In genomic region chr9:5631021-5631420, GRCh38 we compare ENCODE assay signal across 11 cellular contexts. TPM values are rescaled to one million over a fixed set of nuclear protein-coding genes. Genes with fewer than 3 reads are reported as not detected.
DNase-seq lines count a peak whose midpoint lies in the region; ATAC-seq, FAIRE-seq and TF ChIP-seq lines count a peak whose summit lies in the region.
"Had no signal": no experiment of that assay in that cellular context is flagged by ENCODE, and none has a peak within 500 bp of the region (broad histone marks: within the 10 kb centered on the region; RNA-seq: fewer than 3 reads in every experiment).

No MANE protein-coding gene starts in this region.

- DNase-seq in left ventricle myocardium inferior, result no peak
- no peak for DNase-seq in cardiac septum (ENCODE audit: low spot score)
- peak; percentile 33 for DNase-seq in adipocyte (ENCODE audit: low read depth)
- DNase-seq in T-helper 2 cell, result no peak
- DNase-seq in HTR-8/SVneo (ENCODE audit: insufficient read length, low spot score), result no peak
- no peak for DNase-seq in heart right ventricle
- DNase-seq: activated CD8-positive, alpha-beta memory T cell treated with anti-CD3 and anti-CD28 coated beads, Interleukin-2, amount 50 U/mL, for 48 hours; T-helper 1 cell; thyroid gland had no signal

- TF ChIP-seq CTCF in left ventricle myocardium inferior (IDR thresholded peaks at IDR 0.05; ENCODE audit: borderline replicate concordance) (no peak), heart right ventricle (IDR thresholded peaks at IDR 0.05) (no peak)

- peaks cover 12% of the 10 kb centered on the region for H3K9me3 ChIP-seq in left ventricle myocardium inferior (replicated peaks)
- peaks cover 5% of the 10 kb centered on the region for H3K9me3 ChIP-seq in adipocyte (ENCODE audit: control insufficient read depth, low read length)
- peaks cover 6% of the 10 kb centered on the region for H3K9me3 ChIP-seq in iPS-20b (ENCODE audit: insufficient read depth, low read depth, low read length)
- H3K9me3 ChIP-seq in heart right ventricle, result peaks cover 0 to 15% (median 5%) of the 10 kb centered on the region in 11 donors
- H3K9me3 ChIP-seq: thyroid gland had no signal

- peak overlapping the region; percentile 98 for H3K4me3 ChIP-seq in left ventricle myocardium inferior
- peak overlapping the region; percentile 88 for H3K4me3 ChIP-seq in adipocyte (ENCODE audit: low read length)
- H3K4me3 ChIP-seq in iPS-20b (ENCODE audit: low read length), result peak overlapping the region; percentile 88
- peak overlapping the region in 3 of 10 donors; percentile 89 to 95 (median 90) for H3K4me3 ChIP-seq in heart right ventricle

- ATAC-seq in heart right ventricle (no peak), GM21576 (IDR thresholded peaks at IDR 0.05; ENCODE audit: unreplicated experiment) (no peak)

- H3K27me3 ChIP-seq in left ventricle myocardium inferior (ENCODE audit: low read depth) (no peaks in the 10 kb centered on the region), adipocyte (replicated peaks; ENCODE audit: control insufficient read depth, insufficient read depth, low read length) (no peaks in the 10 kb centered on the region), iPS-20b (ENCODE audit: insufficient read depth, low read length) (no peaks in the 10 kb centered on the region), heart right ventricle (no peaks in the 10 kb centered on the region)
- H3K27me3 ChIP-seq: thyroid gland had no signal

- intact Hi-C loops in left ventricle myocardium inferior (cut with micrococcal nuclease), result loop anchor here (10.0 kb wide), 1 partner anchor 64 kb away; no protein-coding TSS in a partner anchor
- intact Hi-C loops in cardiac septum (cut with DNase I), result no loop called here
- intact Hi-C loops in heart right ventricle (cut with DNase I), result loop anchor here in 2 of 10 donors (5.0 to 10.0 kb wide), 3 partner anchors 36 to 114 kb away; no protein-coding TSS in a partner anchor

- 63 to 65% methylated on average over 1 of the region's 1 CpG for WGBS in heart right ventricle, 2 donors

- FAIRE-seq in HTR-8/SVneo (lab: Jason Lieb, UNC), result no peak

- H3K27ac ChIP-seq in left ventricle myocardium inferior (replicated peaks) (no peak overlapping the region), iPS-20b (ENCODE audit: low read length) (no peak overlapping the region), heart right ventricle (no peak overlapping the region)

- H3K36me3 ChIP-seq in left ventricle myocardium inferior (peaks cover under 1% of the 10 kb centered on the region), adipocyte (ENCODE audit: control insufficient read depth, insufficient read depth, low read length, severe bottlenecking) (no peaks in the 10 kb centered on the region), iPS-20b (ENCODE audit: insufficient read depth, low read depth, low read length) (no peaks in the 10 kb centered on the region), heart right ventricle (no peaks in the 10 kb centered on the region)
- H3K36me3 ChIP-seq: thyroid gland had no signal

- peaks cover 72% of the 10 kb centered on the region for H3K4me1 ChIP-seq in left ventricle myocardium inferior
- peaks cover 47% of the 10 kb centered on the region for H3K4me1 ChIP-seq in adipocyte (ENCODE audit: control insufficient read depth, insufficient read depth, low read length)
- H3K4me1 ChIP-seq in iPS-20b (ENCODE audit: insufficient read depth, low read length), result peaks cover 18% of the 10 kb centered on the region
- peaks cover 0 to 60% (median 43%) of the 10 kb centered on the region in 9 donors for H3K4me1 ChIP-seq in heart right ventricle

- H3K9ac ChIP-seq in adipocyte (ENCODE audit: low read length), result peak overlapping the region; percentile 89
- H3K9ac ChIP-seq in iPS-20b (ENCODE audit: low read depth, low read length), result no peak overlapping the region

RNA-seq across cellular contexts. Expression of gene RIC1, which starts 2.1 kb away (rescaled TPM):
- total RNA-seq in left ventricle myocardium inferior (7.1 TPM), cardiac septum (9.3 TPM), heart right ventricle (10 to 100 TPM in 2 of 10 donors, 1 to 10 TPM in 8; 7.8 to 13.8 (median 8.5) TPM)
- polyA plus RNA-seq in heart right ventricle, result 1 to 10 TPM; 2.5 to 3.7 TPM
